Comparison of ENCODE assay signal across 13 cellular contexts in genomic region chr16:11624645-11625607, GRCh38. TPM values are rescaled to one million over a fixed set of nuclear protein-coding genes. Genes with fewer than 3 reads are reported as not detected.
DNase-seq lines count a peak whose midpoint lies in the region; TF ChIP-seq lines count a peak whose summit lies in the region.
"Had no signal": no experiment of that assay in that cellular context is flagged by ENCODE, and none has a peak within 500 bp of the region (broad histone marks: within the 10 kb centered on the region; RNA-seq: fewer than 3 reads in every experiment).

No MANE protein-coding gene starts in this region.

- DNase-seq in activated naive CD4-positive, alpha-beta T cell treated with anti-CD3 and anti-CD28 coated beads, Interleukin-2, amount 10 ng/mL, durations not matched to agents 7 days and 5 days = no peak
- DNase-seq in activated naive CD4-positive, alpha-beta T cell (lab: John Stamatoyannopoulos, UW) = no peak
- DNase-seq in foreskin fibroblast = peak; percentile 55 to 75
- DNase-seq in stomach = no peak
- no peak for DNase-seq in activated CD4-positive, CD25-positive, alpha-beta regulatory T cell treated with anti-CD3 and anti-CD28 coated beads, Interleukin-2, amount 50 U/mL, for 72 hours
- DNase-seq in right atrium auricular region (ENCODE audit: low spot score) = no peak
- no peak for DNase-seq in prostate gland (ENCODE audit: low spot score)
- DNase-seq: cortex of kidney, glutamatergic neuron, H7, left ventricle myocardium superior, NCI-H748 treated with DMSO at 0.1 percent for 48 hours had no signal

- H2AFZ ChIP-seq in OCI-LY1 (ENCODE audit: low read length) = peak overlapping the region; percentile 12; the same call in 1 of the 2 replicates

- peaks cover 11% of the 10 kb centered on the region; the same call in 1 of the 2 replicates for H3F3A ChIP-seq in OCI-LY1 (ENCODE audit: insufficient read depth, low read length)

- peaks cover 72% of the 10 kb centered on the region for H3K4me1 Mint-ChIP-seq in activated naive CD4-positive, alpha-beta T cell treated with anti-CD3 and anti-CD28 coated beads, Interleukin-2, amount 10 ng/mL, durations not matched to agents 7 days and 5 days

- H3K27ac ChIP-seq in OCI-LY1 (ENCODE audit: low read depth, low read length, poor library complexity, severe bottlenecking) (peak overlapping the region; percentile 100), stomach (peak overlapping the region in 4 of 5 donors; percentile 33 to 75 (median 56)), right atrium auricular region (no peak overlapping the region), prostate gland (no peak overlapping the region)

- H3K9me3 ChIP-seq in OCI-LY1 (ENCODE audit: low read length) (no peaks in the 10 kb centered on the region; the same call in 1 of the 2 replicates), stomach (no peaks in the 10 kb centered on the region), right atrium auricular region (no peaks in the 10 kb centered on the region), prostate gland (no peaks in the 10 kb centered on the region)

- H3K27me3 Mint-ChIP-seq in activated naive CD4-positive, alpha-beta T cell treated with anti-CD3 and anti-CD28 coated beads, Interleukin-2, amount 10 ng/mL, durations not matched to agents 7 days and 5 days = peaks cover 3% of the 10 kb centered on the region

- H3K36me3 ChIP-seq in OCI-LY1 (ENCODE audit: insufficient read depth, low read length) (no peaks in the 10 kb centered on the region), stomach (no peaks in the 10 kb centered on the region), right atrium auricular region (no peaks in the 10 kb centered on the region), prostate gland (no peaks in the 10 kb centered on the region)

- H3K4me3 ChIP-seq in OCI-LY1 (ENCODE audit: low read depth, low read length, poor library complexity, severe bottlenecking) (no peak overlapping the region), foreskin fibroblast (ENCODE audit: low read depth in 1 of 2, low read length in 2 of 2) (no peak overlapping the region), stomach (no peak overlapping the region), right atrium auricular region (no peak overlapping the region), prostate gland (no peak overlapping the region)

- peak overlapping the region; percentile 58 for H3K27ac Mint-ChIP-seq in activated naive CD4-positive, alpha-beta T cell treated with anti-CD3 and anti-CD28 coated beads, Interleukin-2, amount 10 ng/mL, durations not matched to agents 7 days and 5 days

- peak overlapping the region; percentile 24; the same call in 1 of the 2 replicates for H3K9ac ChIP-seq in OCI-LY1 (ENCODE audit: low read length)

- no peak for TF ChIP-seq CTCF in OCI-LY1 (IDR thresholded peaks at IDR 0.05; ENCODE audit: low read length)
- no peak for TF ChIP-seq CTCF in foreskin fibroblast (IDR thresholded peaks at IDR 0.05; ENCODE audit: low read depth, low read length)
- no peak for TF ChIP-seq CTCF in stomach (IDR thresholded peaks at IDR 0.05)
- TF ChIP-seq CTCF in right atrium auricular region (IDR thresholded peaks at IDR 0.05) = no peak
- no peak for TF ChIP-seq CTCF in prostate gland (IDR thresholded peaks at IDR 0.05)

- CTCF ChIA-PET in activated naive CD4-positive, alpha-beta T cell treated with anti-CD3 and anti-CD28 coated beads, Interleukin-2, amount 10 ng/mL, durations not matched to agents 7 days and 5 days (lab: Charles Lee) = no interaction called here

- peaks cover 12% of the 10 kb centered on the region for H3K36me3 Mint-ChIP-seq in activated naive CD4-positive, alpha-beta T cell treated with anti-CD3 and anti-CD28 coated beads, Interleukin-2, amount 10 ng/mL, durations not matched to agents 7 days and 5 days

- no peak for TF ChIP-seq EP300 in stomach (IDR thresholded peaks at IDR 0.05)

- peaks cover 6% of the 10 kb centered on the region for H3K9me3 Mint-ChIP-seq in activated naive CD4-positive, alpha-beta T cell treated with anti-CD3 and anti-CD28 coated beads, Interleukin-2, amount 10 ng/mL, durations not matched to agents 7 days and 5 days

- H3K4me1 ChIP-seq in OCI-LY1 (ENCODE audit: insufficient read depth, low read length, severe bottlenecking) (peaks cover 65% of the 10 kb centered on the region), stomach (peaks cover 7 to 47% (median 22%) of the 10 kb centered on the region in 4 donors), right atrium auricular region (no peaks in the 10 kb centered on the region), prostate gland (replicated peaks) (no peaks in the 10 kb centered on the region)

- H3K4me2 ChIP-seq in OCI-LY1 (ENCODE audit: low read length) = peak overlapping the region; percentile 36

- no peaks in the 10 kb centered on the region for H3K79me2 ChIP-seq in OCI-LY1 (ENCODE audit: insufficient read depth, low read length)

- H3K9me2 ChIP-seq in OCI-LY1 (ENCODE audit: low read depth, low read length) = no peaks in the 10 kb centered on the region

- whole genome bisulfite sequencing in stomach, 5 donors = 77 to 83% (median 81%) methylated on average over 16 of the region's 16 CpGs
- WGBS in prostate gland = 88% methylated on average over 16 of the region's 16 CpGs

- TF ChIP-seq POLR2A in stomach (IDR thresholded peaks at IDR 0.05) (no peak), prostate gland (IDR thresholded peaks at IDR 0.05) (no peak)

- H4K20me1 ChIP-seq in OCI-LY1 (ENCODE audit: insufficient read depth, low read length) = no peaks in the 10 kb centered on the region

- no peaks in the 10 kb centered on the region for H3K27me3 ChIP-seq in OCI-LY1 (ENCODE audit: insufficient read depth, low read length)
- H3K27me3 ChIP-seq in stomach = no peaks in the 10 kb centered on the region
- H3K27me3 ChIP-seq in right atrium auricular region = no peaks in the 10 kb centered on the region
- no peaks in the 10 kb centered on the region for H3K27me3 ChIP-seq in prostate gland (replicated peaks; ENCODE audit: insufficient read depth)

- intact Hi-C loops in stomach (cut with DNase I; ENCODE audit: low total_unique reads) = no loop called here
- intact Hi-C loops in prostate gland (cut with DNase I) = no loop called here

- H3K4me3 Mint-ChIP-seq in activated naive CD4-positive, alpha-beta T cell treated with anti-CD3 and anti-CD28 coated beads, Interleukin-2, amount 10 ng/mL, durations not matched to agents 7 days and 5 days = no peak overlapping the region

RNA-seq across cellular contexts. Expression of gene LITAF, which starts 38.2 kb away (rescaled TPM):
- total RNA-seq in stomach = 100 to 1,000 TPM in 1 of 5 donors, 10 to 100 TPM in 3, 1 to 10 TPM in 1; 9.8 to 211 (median 46.6) TPM
- 100 to 1,000 TPM in 2 of 3 donors, 10 to 100 TPM in 1; 43.7 to 124 (median 118) TPM for polyA plus RNA-seq in stomach
- 10 to 100 TPM; 48.1 to 50.7 TPM for total RNA-seq in right atrium auricular region
- total RNA-seq in prostate gland = 100 to 1,000 TPM in 1 of 2 donors, 10 to 100 TPM in 1; 92.5 to 137 TPM

RNA-seq across cellular contexts. Expression of gene SNN, which starts 43.3 kb away (rescaled TPM):
- 10 to 100 TPM in 4 of 5 donors, 1 to 10 TPM in 1; 2.9 to 25.0 (median 16.0) TPM for total RNA-seq in stomach
- polyA plus RNA-seq in stomach = 10 to 100 TPM in 2 of 3 donors, 1 to 10 TPM in 1; 8.5 to 14.0 (median 11.3) TPM
- 10 to 100 TPM; 18.9 to 20.0 TPM for total RNA-seq in right atrium auricular region
- total RNA-seq in prostate gland = 10 to 100 TPM; 20.8 TPM

Comparison
In these comparisons a context has a peak if more than half of its experiments do, and no peak if none do; other contexts are left out.
1. DNase-seq: peak in foreskin fibroblast (2 of 2); none in activated naive CD4-positive, alpha-beta T cell treated with anti-CD3 and anti-CD28 coated beads, Interleukin-2, amount 10 ng/mL, durations not matched to agents 7 days and 5 days (single experiment), activated naive CD4-positive, alpha-beta T cell (0 of 4), stomach (single experiment), activated CD4-positive, CD25-positive, alpha-beta regulatory T cell treated with anti-CD3 and anti-CD28 coated beads, Interleukin-2, amount 50 U/mL, for 72 hours (single experiment), right atrium auricular region (single experiment) and prostate gland (single experiment).
2. H3K27ac ChIP-seq: peak in OCI-LY1 (single experiment) and stomach (4 of 5); none in right atrium auricular region (0 of 2) and prostate gland (0 of 2).